Comparison of ENCODE assay signal across 21 cellular contexts in the genomic region with DNA sequence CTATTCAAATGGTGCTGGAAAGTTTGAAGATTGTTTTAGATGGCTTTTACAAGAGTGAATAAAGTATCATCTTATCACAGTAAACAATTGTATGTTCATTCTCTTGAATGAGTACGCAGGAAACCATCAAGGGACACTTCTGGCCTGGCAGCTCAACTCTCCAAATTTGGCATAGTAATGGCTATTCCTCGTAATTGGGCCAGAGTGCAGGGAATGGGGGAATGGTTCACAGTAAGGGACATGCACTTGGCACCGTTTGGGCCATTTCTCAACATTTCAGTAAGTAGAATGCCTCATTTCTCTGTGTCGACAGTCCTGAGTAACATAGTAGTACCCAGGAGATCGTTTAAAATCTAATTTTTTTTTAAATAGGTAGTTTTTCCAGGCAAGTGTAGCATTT.
"Had no signal": no experiment of that assay in that cellular context is flagged by ENCODE, and none has a peak within 500 bp of the region (broad histone marks: within the 10 kb centered on the region; RNA-seq: fewer than 3 reads in every experiment).

No MANE protein-coding gene starts in this region.

- H3K4me1 ChIP-seq: esophagus squamous epithelium, left lung, stomach had no signal

- H3K27me3 ChIP-seq: esophagus squamous epithelium, left lung, stomach had no signal

- DNase-seq: activated CD4-positive, alpha-beta T cell treated with anti-CD3 and anti-CD28 coated beads for 4 hours; activated CD4-positive, alpha-beta T cell treated with anti-CD3 and anti-CD28 coated beads, Interleukin-2, amount 50 U/mL, for 4 hours; activated naive CD4-positive, alpha-beta T cell; activated T-cell treated with anti-CD3 and anti-CD28 coated beads for 4 hours; activated T-cell treated with anti-CD3 and anti-CD28 coated beads, Interleukin-2, amount 50 U/mL, for 72 hours; dermis blood vessel endothelial cell; effector CD8-positive, alpha-beta T cell; esophagus squamous epithelium; kidney glomerular epithelial cell; left lung; mucosa of descending colon; posterior cingulate gyrus; stimulated activated CD4-positive, alpha-beta T cell treated with anti-CD3 and anti-CD28 coated beads, Interleukin-15, amount 100 ng/mL, for 24 hours; stimulated activated CD4-positive, alpha-beta T cell treated with anti-CD3 and anti-CD28 coated beads, Interleukin-2, amount 100 ng/mL, for 24 hours; stimulated activated naive B cell treated with anti-CD40 and anti-IgM and Interleukin-4, amounts not matched to agents 10 μg/mL and 1 μg/mL and 100 μg/mL, for 72 hours; stomach; trophoblast cell had no signal

- H3K4me3 ChIP-seq: esophagus squamous epithelium, left lung, mucosa of descending colon, stomach had no signal

- H3K4me3 Mint-ChIP-seq: activated T-cell treated with anti-CD3 and anti-CD28 coated beads, Interleukin-2, amount 50 U/mL, for 72 hours; nephron; stimulated activated naive B cell treated with anti-CD40 and anti-IgM and Interleukin-4, amounts not matched to agents 10 μg/mL and 1 μg/mL and 100 μg/mL, for 72 hours had no signal

- H3K36me3 ChIP-seq: esophagus squamous epithelium, left lung, stomach had no signal

- H3K36me3 Mint-ChIP-seq: activated naive CD4-positive, alpha-beta T cell treated with anti-CD3 and anti-CD28 coated beads, Interleukin-2, amount 50 U/mL, for 72 hours; stimulated activated naive B cell treated with anti-CD40 and anti-IgM and Interleukin-4, amounts not matched to agents 10 μg/mL and 1 μg/mL and 100 μg/mL, for 72 hours had no signal

- H3K27ac Mint-ChIP-seq: activated naive CD4-positive, alpha-beta T cell treated with anti-CD3 and anti-CD28 coated beads, Interleukin-2, amount 50 U/mL, for 72 hours; activated T-cell treated with anti-CD3 and anti-CD28 coated beads, Interleukin-2, amount 50 U/mL, for 72 hours; nephron; stimulated activated naive B cell treated with anti-CD40 and anti-IgM and Interleukin-4, amounts not matched to agents 10 μg/mL and 1 μg/mL and 100 μg/mL, for 72 hours had no signal

- H3K27me3 Mint-ChIP-seq: stimulated activated naive B cell treated with anti-CD40 and anti-IgM and Interleukin-4, amounts not matched to agents 10 μg/mL and 1 μg/mL and 100 μg/mL, for 72 hours had no signal

- ATAC-seq: activated naive CD4-positive, alpha-beta T cell treated with anti-CD3 and anti-CD28 coated beads, Interleukin-2, amount 50 U/mL, for 72 hours; activated T-cell treated with anti-CD3 and anti-CD28 coated beads, Interleukin-2, amount 50 U/mL, for 72 hours; left lung; mucosa of descending colon; stimulated activated naive B cell treated with anti-CD40 and anti-IgM and Interleukin-4, amounts not matched to agents 10 μg/mL and 1 μg/mL and 100 μg/mL, for 72 hours had no signal

- H3K27ac ChIP-seq: epithelial cell of prostate, esophagus squamous epithelium, left lung, stomach, VCaP had no signal

- H3K4me1 Mint-ChIP-seq: nephron; stimulated activated naive B cell treated with anti-CD40 and anti-IgM and Interleukin-4, amounts not matched to agents 10 μg/mL and 1 μg/mL and 100 μg/mL, for 72 hours had no signal
